Comparison of ENCODE assay signal across 21 cellular contexts in the genomic region with DNA sequence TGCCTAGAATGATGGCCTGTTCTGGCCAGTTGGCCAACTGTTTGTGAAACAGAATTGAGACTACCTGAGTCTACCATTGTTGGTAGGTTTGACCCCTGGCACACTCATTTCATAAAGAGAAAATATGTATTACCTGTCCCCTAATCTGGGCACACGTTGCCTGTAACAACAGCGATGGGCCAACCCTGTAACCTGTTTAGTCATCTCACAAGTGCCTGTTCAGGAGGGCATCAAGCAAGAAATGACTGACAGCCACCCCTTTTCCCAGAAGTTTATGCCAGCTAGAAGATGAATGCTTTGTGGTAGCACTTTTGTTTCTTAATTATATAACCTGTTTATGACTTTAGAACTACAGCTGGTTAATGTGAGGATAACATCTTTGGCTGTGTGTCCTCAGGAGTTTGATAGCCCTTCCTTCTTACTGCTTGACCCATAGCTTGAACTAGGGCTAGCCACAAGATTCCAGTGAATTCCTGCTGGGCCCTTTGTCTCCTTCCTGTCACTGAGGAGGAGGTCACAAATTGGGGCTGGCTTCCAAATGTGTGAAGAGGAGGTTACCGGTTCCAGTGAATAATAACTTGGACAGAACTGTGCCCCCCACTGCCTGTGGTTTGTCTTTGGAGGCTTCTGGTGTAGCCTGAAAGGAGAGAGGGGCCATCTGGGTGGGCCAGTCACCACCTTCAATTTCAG.
"Had no signal": no experiment of that assay in that cellular context is flagged by ENCODE, and none has a peak within 500 bp of the region (broad histone marks: within the 10 kb centered on the region; RNA-seq: fewer than 3 reads in every experiment).

No MANE protein-coding gene starts in this region.

- H3K36me3 ChIP-seq: adrenal gland, SJSA1 had no signal

- H3K27ac Mint-ChIP-seq: activated CD4-positive, alpha-beta T cell treated with anti-CD3 and anti-CD28 coated beads, Interleukin-2, amount 10 ng/mL, durations not matched to agents 24 days and 14 days; activated naive CD8-positive, alpha-beta T cell treated with anti-CD3 and anti-CD28 coated beads, Interleukin-2, amount 10 ng/mL, durations not matched to agents 7 days and 5 days had no signal

- ATAC-seq: activated CD4-positive, CD25-positive, alpha-beta regulatory T cell treated with anti-CD3 and anti-CD28 coated beads, Interleukin-2, amount 50 U/mL, for 24 hours; activated T-cell treated with anti-CD3 and anti-CD28 coated beads, Interleukin-2, amount 50 U/mL, for 4 hours; PC-3; SK-N-SH treated with all-trans-retinoic acid at 6 μM for 48 hours had no signal

- H3K27me3 ChIP-seq: adrenal gland, MG63, SJSA1 had no signal

- DNase-seq: activated CD4-positive, alpha-beta T cell treated with anti-CD3 and anti-CD28 coated beads, Interleukin-2, amount 10 ng/mL, durations not matched to agents 24 days and 14 days; activated CD4-positive, alpha-beta T cell treated with anti-CD3 and anti-CD28 coated beads, Interleukin-2, amount 50 U/mL, for 48 hours; activated naive CD4-positive, alpha-beta T cell treated with anti-CD3 and anti-CD28 coated beads, Interleukin-2, amount 50 U/mL, for 16 hours; activated naive CD8-positive, alpha-beta T cell treated with anti-CD3 and anti-CD28 coated beads, Interleukin-2, amount 10 ng/mL, durations not matched to agents 7 days and 5 days; activated T-cell treated with anti-CD3 and anti-CD28 coated beads, Interleukin-2, amount 50 U/mL, for 4 hours; adrenal gland; anterior cingulate cortex; caudate nucleus; MG63; MV-4-11; NCI-H1092 treated with DMSO at 0.1 percent for 48 hours; NCI-H1417 treated with DMSO at 0.1 percent for 48 hours; NCI-H1694; NCI-H2029 treated with DMSO at 0.1 percent for 48 hours; NCI-H510A treated with DMSO at 0.1 percent for 48 hours; PC-3; SHP77; SW 1271 had no signal

- H3K4me3 ChIP-seq: adrenal gland, MG63, SJSA1 had no signal

- H3K27me3 Mint-ChIP-seq: activated CD4-positive, alpha-beta T cell treated with anti-CD3 and anti-CD28 coated beads, Interleukin-2, amount 10 ng/mL, durations not matched to agents 24 days and 14 days; activated naive CD8-positive, alpha-beta T cell treated with anti-CD3 and anti-CD28 coated beads, Interleukin-2, amount 10 ng/mL, durations not matched to agents 7 days and 5 days had no signal

- H3K9me3 Mint-ChIP-seq: activated T-cell treated with anti-CD3 and anti-CD28 coated beads, Interleukin-2, amount 50 U/mL, for 4 hours had no signal

- H3K9me3 ChIP-seq: adrenal gland, MG63, SJSA1 had no signal

- H3K27ac ChIP-seq: SJSA1 had no signal

- H3K4me3 Mint-ChIP-seq: activated CD4-positive, alpha-beta T cell treated with anti-CD3 and anti-CD28 coated beads, Interleukin-2, amount 10 ng/mL, durations not matched to agents 24 days and 14 days; activated naive CD8-positive, alpha-beta T cell treated with anti-CD3 and anti-CD28 coated beads, Interleukin-2, amount 10 ng/mL, durations not matched to agents 7 days and 5 days; activated T-cell treated with anti-CD3 and anti-CD28 coated beads, Interleukin-2, amount 50 U/mL, for 4 hours had no signal

- H3K4me1 ChIP-seq: adrenal gland had no signal
